Comparison of ENCODE assay signal across 8 cellular contexts in the genomic region with DNA sequence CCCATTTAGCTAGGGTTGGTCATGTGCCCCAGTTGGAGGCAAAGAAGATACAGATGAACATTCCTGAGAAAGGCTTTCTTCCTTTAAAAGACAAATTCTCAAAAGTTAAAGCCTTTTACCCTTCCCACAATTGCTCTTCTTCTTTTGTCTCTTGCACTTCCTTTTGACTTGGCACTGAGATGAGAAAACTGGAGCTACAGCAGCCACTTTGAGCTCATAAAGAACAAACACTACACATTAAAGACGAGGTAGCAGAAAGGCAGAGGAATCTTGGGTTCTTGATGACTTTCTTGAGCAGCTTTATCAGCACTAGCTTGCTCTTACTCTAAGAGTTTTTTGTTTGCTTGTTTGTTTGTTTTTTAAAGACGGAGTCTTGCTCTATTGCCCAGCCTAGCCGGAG.
"Had no signal": no experiment of that assay in that cellular context is flagged by ENCODE, and none has a peak within 500 bp of the region (broad histone marks: within the 10 kb centered on the region; RNA-seq: fewer than 3 reads in every experiment).

No MANE protein-coding gene starts in this region.

- ATAC-seq: GM12878 had no signal

- DNase-seq: GDM1, GF-D8 had no signal

- FAIRE-seq: G401.6, GM12878, GM12891, GM12892, GM18507, GM19239 had no signal

- H3K4me3 ChIP-seq: GM12878 had no signal
